8 cellular contexts compared by ENCODE assay signal in genomic region chrX:150364347-150365050, GRCh38. TPM values are rescaled to one million over a fixed set of nuclear protein-coding genes. Genes with fewer than 3 reads are reported as not detected.
A peak's percentile ranks its signal among the peaks of the same experiment; 100 is the strongest.
DNase-seq lines count a peak whose midpoint lies in the region; ATAC-seq and TF ChIP-seq lines count a peak whose summit lies in the region.

No MANE protein-coding gene starts in this region.

- TF ChIP-seq CTCF in LNCaP clone FGC (IDR thresholded peaks at IDR 0.05; ENCODE audit: control insufficient read depth, extremely low read depth, insufficient read depth) (no peak), right atrium auricular region (IDR thresholded peaks at IDR 0.05) (no peak)

- H3K27ac ChIP-seq in CD4-positive, CD25-positive, alpha-beta regulatory T cell (ENCODE audit: insufficient read depth, low read length, poor library complexity, severe bottlenecking): no peak overlapping the region
- H3K27ac ChIP-seq in right atrium auricular region: peak overlapping the region; percentile 83 to 86

- H3K4me1 Mint-ChIP-seq in CD4-positive, CD25-positive, alpha-beta regulatory T cell: peaks cover 0 to 37% (median 5%) of the 10 kb centered on the region in 4 donors
- H3K4me1 Mint-ChIP-seq in activated naive CD8-positive, alpha-beta T cell treated with anti-CD3 and anti-CD28 coated beads, Interleukin-2, amount 10 ng/mL, durations not matched to agents 7 days and 5 days: peaks cover 20% of the 10 kb centered on the region

- H3K4me3 ChIP-seq in CD4-positive, CD25-positive, alpha-beta regulatory T cell (ENCODE audit: low read depth, low read length): no peak overlapping the region
- H3K4me3 ChIP-seq in LNCaP clone FGC (ENCODE audit: low read depth, low read length) (peak overlapping the region; percentile 15), right atrium auricular region (peak overlapping the region; percentile 49 to 59)

- H3K9me3 Mint-ChIP-seq in CD4-positive, CD25-positive, alpha-beta regulatory T cell: peaks cover 0 to 5% (median 0%) of the 10 kb centered on the region in 7 donors
- H3K9me3 Mint-ChIP-seq in activated naive CD8-positive, alpha-beta T cell treated with anti-CD3 and anti-CD28 coated beads, Interleukin-2, amount 10 ng/mL, durations not matched to agents 7 days and 5 days: no peaks in the 10 kb centered on the region

- no peaks in the 10 kb centered on the region for H3K36me3 ChIP-seq in CD4-positive, CD25-positive, alpha-beta regulatory T cell (ENCODE audit: control insufficient read depth, insufficient read depth, low read length)
- no peaks in the 10 kb centered on the region for H3K36me3 ChIP-seq in right atrium auricular region

- POLR2A ChIA-PET in activated naive CD8-positive, alpha-beta T cell treated with anti-CD3 and anti-CD28 coated beads, Interleukin-2, amount 10 ng/mL, durations not matched to agents 7 days and 5 days (lab: Charles Lee): interaction anchor here (0.7 to 1.5 kb wide), 2 partner anchors 206 to 331 kb away, joined by 3 read pairs; no protein-coding TSS in a partner anchor

- H3K4me3 Mint-ChIP-seq in CD4-positive, CD25-positive, alpha-beta regulatory T cell: peak overlapping the region; percentile 72 to 81 (median 80)
- H3K4me3 Mint-ChIP-seq in activated naive CD8-positive, alpha-beta T cell treated with anti-CD3 and anti-CD28 coated beads, Interleukin-2, amount 10 ng/mL, durations not matched to agents 7 days and 5 days: peak overlapping the region; percentile 70

- peak in 2 of 3 donors; percentile 6 to 19 for DNase-seq in CD4-positive, CD25-positive, alpha-beta regulatory T cell
- DNase-seq in LNCaP clone FGC (ENCODE audit: low read depth) (no peak), right atrium auricular region (ENCODE audit: low spot score) (no peak), putamen (ENCODE audit: low spot score) (peak; percentile 18), NCI-H774 (lab: John Stamatoyannopoulos, UW) (no peak)
- peak; percentile 53 for DNase-seq in activated naive CD8-positive, alpha-beta T cell treated with anti-CD3 and anti-CD28 coated beads, Interleukin-2, amount 10 ng/mL, durations not matched to agents 7 days and 5 days
- DNase-seq in activated CD4-positive, CD25-positive, alpha-beta regulatory T cell (lab: John Stamatoyannopoulos, UW): no peak

- H3K27ac Mint-ChIP-seq in CD4-positive, CD25-positive, alpha-beta regulatory T cell: no peak overlapping the region
- no peak overlapping the region for H3K27ac Mint-ChIP-seq in activated naive CD8-positive, alpha-beta T cell treated with anti-CD3 and anti-CD28 coated beads, Interleukin-2, amount 10 ng/mL, durations not matched to agents 7 days and 5 days

- H3K4me1 ChIP-seq in CD4-positive, CD25-positive, alpha-beta regulatory T cell (ENCODE audit: control insufficient read depth, insufficient read depth, low read length, poor library complexity, severe bottlenecking): peaks cover 36% of the 10 kb centered on the region
- H3K4me1 ChIP-seq in right atrium auricular region: peaks cover 0 to 15% of the 10 kb centered on the region in 2 donors

- no peak for ATAC-seq in CD4-positive, CD25-positive, alpha-beta regulatory T cell (ENCODE audit: low read depth in 2 of 2)
- ATAC-seq in activated naive CD8-positive, alpha-beta T cell treated with anti-CD3 and anti-CD28 coated beads, Interleukin-2, amount 10 ng/mL, durations not matched to agents 7 days and 5 days (ENCODE audit: low read depth): no peak
- no peak for ATAC-seq in GM21367 (IDR thresholded peaks at IDR 0.05; ENCODE audit: unreplicated experiment)

- no peaks in the 10 kb centered on the region for H3K9me3 ChIP-seq in CD4-positive, CD25-positive, alpha-beta regulatory T cell (ENCODE audit: control insufficient read depth in 2 of 2, low read length in 2 of 2)
- H3K9me3 ChIP-seq in right atrium auricular region: no peaks in the 10 kb centered on the region

- H3K36me3 Mint-ChIP-seq in CD4-positive, CD25-positive, alpha-beta regulatory T cell: no peaks in the 10 kb centered on the region
- H3K36me3 Mint-ChIP-seq in activated naive CD8-positive, alpha-beta T cell treated with anti-CD3 and anti-CD28 coated beads, Interleukin-2, amount 10 ng/mL, durations not matched to agents 7 days and 5 days: no peaks in the 10 kb centered on the region

- H3K27me3 Mint-ChIP-seq in CD4-positive, CD25-positive, alpha-beta regulatory T cell: peaks cover 34% of the 10 kb centered on the region
- peaks cover 32% of the 10 kb centered on the region for H3K27me3 Mint-ChIP-seq in activated naive CD8-positive, alpha-beta T cell treated with anti-CD3 and anti-CD28 coated beads, Interleukin-2, amount 10 ng/mL, durations not matched to agents 7 days and 5 days

- peaks cover 8% of the 10 kb centered on the region for H3K27me3 ChIP-seq in CD4-positive, CD25-positive, alpha-beta regulatory T cell (ENCODE audit: control insufficient read depth, insufficient read depth, low read length)
- H3K27me3 ChIP-seq in right atrium auricular region: no peaks in the 10 kb centered on the region

RNA-seq across cellular contexts. Expression of gene MAMLD1, which starts 1.4 kb away (rescaled TPM):
- 1.7 TPM for total RNA-seq in CD4-positive, CD25-positive, alpha-beta regulatory T cell
- under 1 TPM; 0.14 to 0.48 (median 0.34) TPM for polyA plus RNA-seq in CD4-positive, CD25-positive, alpha-beta regulatory T cell
- total RNA-seq in activated naive CD8-positive, alpha-beta T cell treated with anti-CD3 and anti-CD28 coated beads, Interleukin-2, amount 10 ng/mL, durations not matched to agents 7 days and 5 days: 1 to 10 TPM; 1.6 to 2.5 TPM
- total RNA-seq in right atrium auricular region: 1 to 10 TPM in 1 of 2 donors, under 1 TPM in 1; 0.56 to 3.3 TPM

Comparison
In these comparisons a context has a peak if more than half of its experiments do, and no peak if none do; other contexts are left out.
1. DNase-seq: peak in CD4-positive, CD25-positive, alpha-beta regulatory T cell (2 of 3), activated naive CD8-positive, alpha-beta T cell treated with anti-CD3 and anti-CD28 coated beads, Interleukin-2, amount 10 ng/mL, durations not matched to agents 7 days and 5 days (single experiment) and putamen (single experiment); none in LNCaP clone FGC (single experiment), right atrium auricular region (single experiment), activated CD4-positive, CD25-positive, alpha-beta regulatory T cell (0 of 4) and NCI-H774 (single experiment).